Comparison of ENCODE assay signal across 8 cellular contexts in the genomic region with DNA sequence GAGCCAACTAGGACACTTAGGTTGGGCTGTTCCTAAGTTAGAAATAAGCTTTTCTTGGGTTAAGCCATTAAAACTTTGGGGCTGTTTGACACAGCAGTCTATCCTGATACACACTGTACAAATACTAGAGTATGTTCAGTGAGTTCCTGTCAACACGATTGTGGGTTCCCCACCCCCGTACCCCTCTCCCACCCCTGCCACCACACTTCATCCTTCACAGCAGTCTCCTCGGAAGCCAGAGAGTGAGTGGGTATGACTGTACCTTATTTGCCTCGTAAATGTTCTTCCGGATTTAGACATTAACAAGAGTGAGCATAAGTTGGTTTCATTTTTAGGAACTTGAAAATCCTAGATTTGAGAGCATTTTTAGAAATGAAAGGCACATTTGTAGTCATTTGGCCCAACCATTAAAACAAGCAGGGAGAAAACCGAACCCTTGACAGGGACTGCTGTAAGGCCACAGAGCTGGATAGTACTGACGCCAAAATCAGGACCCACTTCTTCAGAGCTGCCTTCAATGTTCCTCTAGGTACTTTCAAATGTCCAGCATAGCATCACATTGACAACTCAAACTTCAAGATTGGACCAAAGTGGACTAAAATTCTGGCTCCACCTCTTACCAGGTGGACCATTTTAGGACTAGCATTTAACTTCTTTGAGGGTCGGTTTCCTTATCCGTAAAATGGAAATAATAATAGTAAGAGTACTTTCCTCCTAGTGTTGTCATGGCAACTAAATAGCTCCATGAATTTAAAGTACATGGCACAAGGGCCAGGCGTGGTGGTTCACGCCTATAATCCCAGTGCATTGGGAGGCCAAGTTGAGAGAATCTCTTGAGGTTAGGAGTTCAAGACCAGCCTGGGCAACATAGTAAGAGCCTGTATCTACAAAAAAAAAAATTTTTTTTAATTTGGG.
A peak's percentile ranks its signal among the peaks of the same experiment; 100 is the strongest.
DNase-seq lines count a peak whose midpoint lies in the region; ATAC-seq and TF ChIP-seq lines count a peak whose summit lies in the region.

No MANE protein-coding gene starts in this region.

- peak overlapping the region; percentile 44 to 47 for H3K4me3 Mint-ChIP-seq in stimulated activated naive B cell treated with anti-CD40 and anti-IgM and Interleukin-4, amounts not matched to agents 10 μg/mL and 1 μg/mL and 100 μg/mL, for 72 hours

- no peak overlapping the region for H3K27ac ChIP-seq in SU-DHL-6 (ENCODE audit: low read depth, low read length)
- peak overlapping the region; percentile 4 for H3K27ac ChIP-seq in duodenal mucosa (ENCODE audit: low read depth, low read length)
- peak overlapping the region in 1 of 2 donors; percentile 58 for H3K27ac ChIP-seq in coronary artery
- no peak overlapping the region for H3K27ac ChIP-seq in body of pancreas

- TF ChIP-seq POLR2A in body of pancreas (IDR thresholded peaks at IDR 0.05): no peak

- intact Hi-C loops in body of pancreas (cut with DNase I): no loop called here

- H3K36me3 ChIP-seq in SU-DHL-6 (ENCODE audit: low read length): no peaks in the 10 kb centered on the region
- H3K36me3 ChIP-seq in duodenal mucosa (ENCODE audit: control insufficient read depth in 1 of 2, insufficient read depth in 2 of 2, low read length in 2 of 2): no peaks in the 10 kb centered on the region
- no peaks in the 10 kb centered on the region for H3K36me3 ChIP-seq in body of pancreas (replicated peaks in 1 of 2; ENCODE audit: insufficient read depth in 1 of 2, low read depth in 2 of 2)

- peak overlapping the region; percentile 89 for H3K27ac Mint-ChIP-seq in stimulated activated naive B cell treated with anti-CD40 and anti-IgM and Interleukin-4, amounts not matched to agents 10 μg/mL and 1 μg/mL and 100 μg/mL, for 72 hours

- peaks cover 0 to 5% of the 10 kb centered on the region in 2 donors for H3K4me1 ChIP-seq in duodenal mucosa (ENCODE audit: control insufficient read depth in 1 of 2, insufficient read depth in 2 of 2, low read length in 2 of 2)
- no peaks in the 10 kb centered on the region for H3K4me1 ChIP-seq in body of pancreas

- 74 to 85% methylated on average over 11 of the region's 11 CpGs for WGBS in body of pancreas, 2 donors

- no peaks in the 10 kb centered on the region for H3K79me2 ChIP-seq in SU-DHL-6 (ENCODE audit: insufficient read depth, low read length)

- H2AFZ ChIP-seq in SU-DHL-6 (ENCODE audit: low read depth, low read length, severe bottlenecking): no peak overlapping the region

- H3K9me3 ChIP-seq in SU-DHL-6 (ENCODE audit: insufficient read depth, low read length) (no peaks in the 10 kb centered on the region), duodenal mucosa (ENCODE audit: control insufficient read depth in 1 of 2, low read length in 2 of 2) (no peaks in the 10 kb centered on the region), body of pancreas (no peaks in the 10 kb centered on the region)

- no peaks in the 10 kb centered on the region for H4K20me1 ChIP-seq in SU-DHL-6 (ENCODE audit: low read depth, low read length)

- ATAC-seq in GM18508 (IDR thresholded peaks at IDR 0.05; ENCODE audit: insufficient read depth, unreplicated experiment) (peak; percentile 84), HG02642 (IDR thresholded peaks at IDR 0.05; ENCODE audit: poor library complexity, unreplicated experiment) (peak; percentile 87), body of pancreas (no peak)
- peak; percentile 93 to 94 for ATAC-seq in stimulated activated naive B cell treated with anti-CD40 and anti-IgM and Interleukin-4, amounts not matched to agents 10 μg/mL and 1 μg/mL and 100 μg/mL, for 72 hours (replicated peaks)

- H3K9ac ChIP-seq in SU-DHL-6 (ENCODE audit: low read length): no peak overlapping the region
- peak overlapping the region in 1 of 2 donors; percentile 11 for H3K9ac ChIP-seq in duodenal mucosa (ENCODE audit: low read depth in 1 of 2, low read length in 2 of 2)

- no peaks in the 10 kb centered on the region for H3K27me3 Mint-ChIP-seq in stimulated activated naive B cell treated with anti-CD40 and anti-IgM and Interleukin-4, amounts not matched to agents 10 μg/mL and 1 μg/mL and 100 μg/mL, for 72 hours

- H3K9me2 ChIP-seq in SU-DHL-6 (replicated peaks; ENCODE audit: insufficient read depth, low read length): no peaks in the 10 kb centered on the region

- no peak for TF ChIP-seq CTCF in SU-DHL-6 (IDR thresholded peaks at IDR 0.05; ENCODE audit: insufficient read depth, low read length, poor library complexity, severe bottlenecking)
- TF ChIP-seq CTCF in coronary artery (IDR thresholded peaks at IDR 0.05): no peak
- TF ChIP-seq CTCF in body of pancreas (IDR thresholded peaks at IDR 0.05): no peak

- H3K27me3 ChIP-seq in SU-DHL-6 (ENCODE audit: low read length) (no peaks in the 10 kb centered on the region), duodenal mucosa (ENCODE audit: control insufficient read depth in 1 of 2, insufficient read depth in 2 of 2, low read length in 2 of 2) (no peaks in the 10 kb centered on the region), body of pancreas (no peaks in the 10 kb centered on the region)

- no peaks in the 10 kb centered on the region for H3K9me3 Mint-ChIP-seq in stimulated activated naive B cell treated with anti-CD40 and anti-IgM and Interleukin-4, amounts not matched to agents 10 μg/mL and 1 μg/mL and 100 μg/mL, for 72 hours

- peak; percentile 18 for DNase-seq in stimulated activated naive B cell treated with anti-CD40 and anti-IgM and Interleukin-4, amounts not matched to agents 10 μg/mL and 1 μg/mL and 100 μg/mL, for 72 hours
- DNase-seq in coronary artery (ENCODE audit: low spot score) (no peak), DMS79 (lab: John Stamatoyannopoulos, UW) (no peak), body of pancreas (no peak)

- no peak overlapping the region for H3K4me3 ChIP-seq in SU-DHL-6 (ENCODE audit: insufficient read depth, low read length, poor library complexity, severe bottlenecking)
- no peak overlapping the region for H3K4me3 ChIP-seq in duodenal mucosa (ENCODE audit: low read depth in 1 of 2, low read length in 2 of 2)
- H3K4me3 ChIP-seq in coronary artery: no peak overlapping the region
- H3K4me3 ChIP-seq in body of pancreas: no peak overlapping the region

- peak overlapping the region; percentile 11 for H3K4me2 ChIP-seq in SU-DHL-6 (ENCODE audit: low read depth, low read length, poor library complexity, severe bottlenecking)

- no peaks in the 10 kb centered on the region for H3F3A ChIP-seq in SU-DHL-6 (ENCODE audit: insufficient read depth)

- H3K4me1 Mint-ChIP-seq in stimulated activated naive B cell treated with anti-CD40 and anti-IgM and Interleukin-4, amounts not matched to agents 10 μg/mL and 1 μg/mL and 100 μg/mL, for 72 hours: peaks cover 22 to 42% of the 10 kb centered on the region in 2 donors

- H3K36me3 Mint-ChIP-seq in stimulated activated naive B cell treated with anti-CD40 and anti-IgM and Interleukin-4, amounts not matched to agents 10 μg/mL and 1 μg/mL and 100 μg/mL, for 72 hours: peaks cover 4 to 5% of the 10 kb centered on the region in 2 donors
